In genomic region chr12:69987453-69988102, GRCh38 we compare ENCODE assay signal across 10 cellular contexts.
A peak's percentile ranks its signal among the peaks of the same experiment; 100 is the strongest.
DNase-seq lines count a peak whose midpoint lies in the region; ATAC-seq and TF ChIP-seq lines count a peak whose summit lies in the region.
"Had no signal": no experiment of that assay in that cellular context is flagged by ENCODE, and none has a peak within 500 bp of the region (broad histone marks: within the 10 kb centered on the region; RNA-seq: fewer than 3 reads in every experiment).

No MANE protein-coding gene starts in this region.

- H2AFZ ChIP-seq in GM23338: peak overlapping the region; percentile 53; the same call in 1 of the 2 replicates

- TF ChIP-seq CTCF in GM23338 (conservative IDR thresholded peaks at IDR 0.05; ENCODE audit: low read depth in 2 of 2): no peak
- TF ChIP-seq CTCF in sigmoid colon (IDR thresholded peaks at IDR 0.05): no peak

- no peaks in the 10 kb centered on the region for H3K9me3 ChIP-seq in sigmoid colon

- peaks cover 2% of the 10 kb centered on the region for H3K27me3 Mint-ChIP-seq in GM23338 (ENCODE audit: insufficient read depth, low read depth, poor library complexity)

- no peak overlapping the region for H3K4me2 ChIP-seq in GM23338

- no peak for TF ChIP-seq EP300 in sigmoid colon (IDR thresholded peaks at IDR 0.05)

- H3K27me3 ChIP-seq in GM23338 (ENCODE audit: insufficient read depth) (no peaks in the 10 kb centered on the region), sigmoid colon (no peaks in the 10 kb centered on the region)

- H3K4me3 Mint-ChIP-seq in GM23338: no peak overlapping the region
- H3K4me3 Mint-ChIP-seq in stimulated activated effector memory CD8-positive, alpha-beta T cell treated with anti-CD3 and anti-CD28 coated beads, Interleukin-12 subunit alpha, Interleukin-12 subunit beta, amount 100 ng/mL, for 72 hours: no peak overlapping the region

- no peak for ATAC-seq in GM23338
- peak; percentile 81 for ATAC-seq in SK-N-SH treated with all-trans-retinoic acid at 6 μM for 48 hours
- no peak for ATAC-seq in GM18907 (IDR thresholded peaks at IDR 0.05; ENCODE audit: unreplicated experiment)
- ATAC-seq in stimulated activated effector memory CD8-positive, alpha-beta T cell treated with anti-CD3 and anti-CD28 coated beads, Interleukin-12 subunit alpha, Interleukin-12 subunit beta, amount 100 ng/mL, for 72 hours: no peak
- ATAC-seq: GM12878 had no signal

- no peaks in the 10 kb centered on the region for H3K9me3 Mint-ChIP-seq in GM23338
- H3K9me3 Mint-ChIP-seq in stimulated activated effector memory CD8-positive, alpha-beta T cell treated with anti-CD3 and anti-CD28 coated beads, Interleukin-12 subunit alpha, Interleukin-12 subunit beta, amount 100 ng/mL, for 72 hours: peaks cover 2% of the 10 kb centered on the region

- intact Hi-C loops in sigmoid colon (cut with DNase I): no loop called here

- no peak for DNase-seq in GM23338 (ENCODE audit: low spot score)
- DNase-seq in glomerular visceral epithelial cell (ENCODE audit: extremely low spot score): peak; percentile 57
- DNase-seq in sigmoid colon: no peak
- DNase-seq in NCI-H2196 (lab: John Stamatoyannopoulos, UW; ENCODE audit: unreplicated experiment): no peak
- no peak for DNase-seq in NCI-H446 treated with DMSO at 0.1 percent for 48 hours (lab: John Stamatoyannopoulos, UW)
- DNase-seq in stimulated activated effector memory CD8-positive, alpha-beta T cell treated with anti-CD3 and anti-CD28 coated beads, Interleukin-12 subunit alpha, Interleukin-12 subunit beta, amount 100 ng/mL, for 72 hours (ENCODE audit: low spot score in 2 of 2): no peak
- DNase-seq: activated T-cell treated with anti-CD3 and anti-CD28 coated beads, Interleukin-2, amount 50 U/mL, for 48 hours had no signal

- H4K20me1 ChIP-seq in GM23338 (replicated peaks; ENCODE audit: insufficient read depth): no peaks in the 10 kb centered on the region

- no peaks in the 10 kb centered on the region for H3K36me3 Mint-ChIP-seq in GM23338 (ENCODE audit: low read depth)
- no peaks in the 10 kb centered on the region for H3K36me3 Mint-ChIP-seq in stimulated activated effector memory CD8-positive, alpha-beta T cell treated with anti-CD3 and anti-CD28 coated beads, Interleukin-12 subunit alpha, Interleukin-12 subunit beta, amount 100 ng/mL, for 72 hours

- H3F3A ChIP-seq in GM23338 (replicated peaks; ENCODE audit: low read depth): no peaks in the 10 kb centered on the region

- no peak for TF ChIP-seq POLR2A in sigmoid colon (IDR thresholded peaks at IDR 0.05)

- WGBS in sigmoid colon, 2 donors: 7 to 50% methylated on average over 2 of the region's 2 CpGs

- no peaks in the 10 kb centered on the region for H3K79me2 ChIP-seq in GM23338 (replicated peaks; ENCODE audit: insufficient read depth)

- peaks cover 10% of the 10 kb centered on the region for H3K9me2 ChIP-seq in GM23338 (ENCODE audit: insufficient read depth)

- H3K4me3 ChIP-seq in GM23338: no peak overlapping the region
- peak overlapping the region in 1 of 4 donors; percentile 8 for H3K4me3 ChIP-seq in sigmoid colon
- H3K4me3 ChIP-seq: GM12878 had no signal

- H3K27ac ChIP-seq in GM23338 (ENCODE audit: low read depth) (no peak overlapping the region), sigmoid colon (peak overlapping the region; percentile 43 to 59 (median 56))

- H3K36me3 ChIP-seq in GM23338 (ENCODE audit: insufficient read depth): no peaks in the 10 kb centered on the region
- no peaks in the 10 kb centered on the region for H3K36me3 ChIP-seq in sigmoid colon

- no peaks in the 10 kb centered on the region for H3K4me1 Mint-ChIP-seq in GM23338
- no peaks in the 10 kb centered on the region for H3K4me1 Mint-ChIP-seq in stimulated activated effector memory CD8-positive, alpha-beta T cell treated with anti-CD3 and anti-CD28 coated beads, Interleukin-12 subunit alpha, Interleukin-12 subunit beta, amount 100 ng/mL, for 72 hours

- H3K27ac Mint-ChIP-seq in GM23338: no peak overlapping the region
- H3K27ac Mint-ChIP-seq in stimulated activated effector memory CD8-positive, alpha-beta T cell treated with anti-CD3 and anti-CD28 coated beads, Interleukin-12 subunit alpha, Interleukin-12 subunit beta, amount 100 ng/mL, for 72 hours: no peak overlapping the region

- no peaks in the 10 kb centered on the region for H3K4me1 ChIP-seq in GM23338 (ENCODE audit: insufficient read depth)
- H3K4me1 ChIP-seq in sigmoid colon: peaks cover 0 to 12% (median 8%) of the 10 kb centered on the region in 4 donors

TF ChIP-seq in GM23338, 12 proteins besides CTCF, POLR2A, EP300 and RAD21 (continues in another document):
- TF ChIP-seq POLR2AphosphoS5 (IDR thresholded peaks at IDR 0.05; ENCODE audit: low read depth): no peak
- TF ChIP-seq CREB1 (CRISPR knock-in tag; IDR thresholded peaks at IDR 0.05; ENCODE audit: low read depth): no peak
- no peak for TF ChIP-seq ZNF331 (CRISPR knock-in tag; IDR thresholded peaks at IDR 0.05; ENCODE audit: low read depth)
- no peak for TF ChIP-seq EZH2 (IDR thresholded peaks at IDR 0.05; ENCODE audit: low read depth, unreplicated experiment)

TF ChIP-seq in SK-N-SH treated with all-trans-retinoic acid at 6 μM for 48 hours, 23 proteins besides CTCF, POLR2A, EP300 and RAD21 (continues in another document):
- TF ChIP-seq SNAI2 (CRISPR knock-in tag; IDR thresholded peaks at IDR 0.05): peak; percentile 81
- TF ChIP-seq CSDC2 (CRISPR knock-in tag; IDR thresholded peaks at IDR 0.05): 0 out of 2 replicates have a peak, but pooled peaks have one; percentile 86
- peak; percentile 100 for TF ChIP-seq ISL1 (CRISPR knock-in tag; IDR thresholded peaks at IDR 0.05)
- TF ChIP-seq, protein P1, sequence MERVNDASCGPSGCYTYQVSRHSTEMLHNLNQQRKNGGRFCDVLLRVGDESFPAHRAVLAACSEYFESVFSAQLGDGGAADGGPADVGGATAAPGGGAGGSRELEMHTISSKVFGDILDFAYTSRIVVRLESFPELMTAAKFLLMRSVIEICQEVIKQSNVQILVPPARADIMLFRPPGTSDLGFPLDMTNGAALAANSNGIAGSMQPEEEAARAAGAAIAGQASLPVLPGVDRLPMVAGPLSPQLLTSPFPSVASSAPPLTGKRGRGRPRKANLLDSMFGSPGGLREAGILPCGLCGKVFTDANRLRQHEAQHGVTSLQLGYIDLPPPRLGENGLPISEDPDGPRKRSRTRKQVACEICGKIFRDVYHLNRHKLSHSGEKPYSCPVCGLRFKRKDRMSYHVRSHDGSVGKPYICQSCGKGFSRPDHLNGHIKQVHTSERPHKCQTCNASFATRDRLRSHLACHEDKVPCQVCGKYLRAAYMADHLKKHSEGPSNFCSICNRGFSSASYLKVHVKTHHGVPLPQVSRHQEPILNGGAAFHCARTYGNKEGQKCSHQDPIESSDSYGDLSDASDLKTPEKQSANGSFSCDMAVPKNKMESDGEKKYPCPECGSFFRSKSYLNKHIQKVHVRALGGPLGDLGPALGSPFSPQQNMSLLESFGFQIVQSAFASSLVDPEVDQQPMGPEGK (CRISPR knock-in tag; IDR thresholded peaks at IDR 0.05; ENCODE audit: borderline replicate concordance): peak; percentile 72; the same call in 1 of the 2 replicates
- no peak for TF ChIP-seq ZNF8 (CRISPR knock-in tag; IDR thresholded peaks at IDR 0.05)
- no peak for TF ChIP-seq ZNF70 (CRISPR knock-in tag; IDR thresholded peaks at IDR 0.05)
- TF ChIP-seq, protein P2, sequence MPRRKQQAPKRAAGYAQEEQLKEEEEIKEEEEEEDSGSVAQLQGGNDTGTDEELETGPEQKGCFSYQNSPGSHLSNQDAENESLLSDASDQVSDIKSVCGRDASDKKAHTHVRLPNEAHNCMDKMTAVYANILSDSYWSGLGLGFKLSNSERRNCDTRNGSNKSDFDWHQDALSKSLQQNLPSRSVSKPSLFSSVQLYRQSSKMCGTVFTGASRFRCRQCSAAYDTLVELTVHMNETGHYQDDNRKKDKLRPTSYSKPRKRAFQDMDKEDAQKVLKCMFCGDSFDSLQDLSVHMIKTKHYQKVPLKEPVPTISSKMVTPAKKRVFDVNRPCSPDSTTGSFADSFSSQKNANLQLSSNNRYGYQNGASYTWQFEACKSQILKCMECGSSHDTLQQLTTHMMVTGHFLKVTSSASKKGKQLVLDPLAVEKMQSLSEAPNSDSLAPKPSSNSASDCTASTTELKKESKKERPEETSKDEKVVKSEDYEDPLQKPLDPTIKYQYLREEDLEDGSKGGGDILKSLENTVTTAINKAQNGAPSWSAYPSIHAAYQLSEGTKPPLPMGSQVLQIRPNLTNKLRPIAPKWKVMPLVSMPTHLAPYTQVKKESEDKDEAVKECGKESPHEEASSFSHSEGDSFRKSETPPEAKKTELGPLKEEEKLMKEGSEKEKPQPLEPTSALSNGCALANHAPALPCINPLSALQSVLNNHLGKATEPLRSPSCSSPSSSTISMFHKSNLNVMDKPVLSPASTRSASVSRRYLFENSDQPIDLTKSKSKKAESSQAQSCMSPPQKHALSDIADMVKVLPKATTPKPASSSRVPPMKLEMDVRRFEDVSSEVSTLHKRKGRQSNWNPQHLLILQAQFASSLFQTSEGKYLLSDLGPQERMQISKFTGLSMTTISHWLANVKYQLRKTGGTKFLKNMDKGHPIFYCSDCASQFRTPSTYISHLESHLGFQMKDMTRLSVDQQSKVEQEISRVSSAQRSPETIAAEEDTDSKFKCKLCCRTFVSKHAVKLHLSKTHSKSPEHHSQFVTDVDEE (CRISPR knock-in tag; IDR thresholded peaks at IDR 0.05): peak; percentile 75
- TF ChIP-seq ZNF565 (CRISPR knock-in tag; conservative IDR thresholded peaks at IDR 0.05; ENCODE audit: low read depth): no peak
- TF ChIP-seq RARB (CRISPR knock-in tag; IDR thresholded peaks at IDR 0.05): no peak
- peak; percentile 74; the same call in 1 of the 2 replicates for TF ChIP-seq CREB5 (CRISPR knock-in tag; IDR thresholded peaks at IDR 0.05; ENCODE audit: low read depth)
